Comparison of ENCODE assay signal across 8 cellular contexts in the genomic region with DNA sequence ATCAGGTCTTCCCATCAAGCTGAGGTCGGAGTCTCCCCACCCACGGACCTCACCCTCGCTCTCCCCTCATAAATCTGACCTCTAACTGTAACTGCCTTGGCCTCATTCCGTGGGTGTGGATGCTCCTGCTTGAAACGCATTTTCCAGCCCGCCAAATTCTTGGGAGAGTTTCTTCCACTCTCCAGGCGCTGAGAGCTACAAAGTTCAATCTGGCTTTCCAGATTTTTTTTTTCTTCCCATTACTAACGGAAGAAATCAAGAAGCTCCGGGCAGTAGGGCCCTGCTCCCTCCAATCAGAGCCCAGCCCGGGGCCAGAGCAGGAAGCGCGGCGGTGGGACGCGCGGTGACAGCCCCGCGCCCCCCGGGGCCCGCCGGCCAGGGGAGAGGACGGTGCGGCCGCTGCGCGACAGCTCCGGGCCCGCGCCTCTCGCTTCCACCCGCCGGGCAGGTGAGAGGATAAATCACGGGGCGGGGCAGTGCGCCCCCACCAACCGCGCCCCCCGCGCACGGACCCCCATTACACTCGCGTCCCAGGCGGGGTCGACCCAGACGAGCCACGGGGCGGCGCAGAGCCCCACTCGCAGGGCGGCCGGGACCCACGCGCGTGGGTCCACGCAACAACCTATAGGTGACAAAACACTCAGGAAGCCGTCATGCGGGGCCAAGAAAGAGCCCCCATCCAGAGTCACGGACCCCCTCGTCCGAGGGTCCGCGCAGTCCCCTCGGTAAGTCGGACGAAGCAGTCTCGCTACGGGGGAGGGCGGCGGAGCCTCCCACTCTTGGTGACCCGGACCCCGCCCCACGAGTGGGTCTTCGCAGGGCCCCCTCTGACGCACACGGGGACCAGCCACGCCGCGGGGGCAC. TPM values are rescaled to one million over a fixed set of nuclear protein-coding genes. Genes with fewer than 3 reads are reported as not detected.
DNase-seq lines count a peak whose midpoint lies in the region; ATAC-seq and TF ChIP-seq lines count a peak whose summit lies in the region.

No MANE protein-coding gene starts in this region.

- H3K9me3 ChIP-seq in ectodermal cell (ENCODE audit: control insufficient read depth, low read length) (no peaks in the 10 kb centered on the region), lung (ENCODE audit: control insufficient read depth in 2 of 2, insufficient read depth in 1 of 2, low read length in 1 of 2) (no peaks in the 10 kb centered on the region), tibial nerve (peaks cover 0 to under 1% (median 0%) of the 10 kb centered on the region in 4 donors)

- ATAC-seq in lung (ENCODE audit: insufficient read depth, low FRiP score) (no peak), HG03457 (IDR thresholded peaks at IDR 0.05; ENCODE audit: unreplicated experiment) (no peak), HG03469 (IDR thresholded peaks at IDR 0.05; ENCODE audit: unreplicated experiment) (no peak)

- TF ChIP-seq EP300 in tibial nerve (IDR thresholded peaks at IDR 0.05), result no peak

- H3K36me3 ChIP-seq in ectodermal cell (ENCODE audit: control insufficient read depth, insufficient read depth, low read length) (no peaks in the 10 kb centered on the region), lung (ENCODE audit: control insufficient read depth in 2 of 2, insufficient read depth in 2 of 2, low read length in 2 of 2) (no peaks in the 10 kb centered on the region), tibial nerve (peaks cover 0 to 9% (median 0%) of the 10 kb centered on the region in 3 donors)

- peak; percentile 9 for DNase-seq in T-helper 22 cell (ENCODE audit: low read depth)
- no peak for DNase-seq in lung (ENCODE audit: low spot score)
- peak in 1 of 2 donors; percentile 17 for DNase-seq in tibial nerve (ENCODE audit: low spot score in 2 of 2)
- no peak for DNase-seq in OCI-M1 (lab: John Stamatoyannopoulos, UW)

- no peak overlapping the region for H3K27ac ChIP-seq in ectodermal cell (ENCODE audit: insufficient read depth, low read depth, low read length, poor library complexity, severe bottlenecking)
- H3K27ac ChIP-seq in lung (ENCODE audit: low read depth in 1 of 2, low read length in 1 of 2), result peak overlapping the region; percentile 72 to 96
- peak overlapping the region; percentile 85 to 96 (median 92) for H3K27ac ChIP-seq in tibial nerve

- WGBS in ectodermal cell, 2 experiments, result 2% methylated on average over 78 of the region's 78 CpGs
- 2 to 3% methylated on average over 68 to 78 of the region's 78 CpGs for WGBS in lung, 2 donors
- WGBS in tibial nerve, 2 donors, result 1% methylated on average over 39 to 60 of the region's 78 CpGs

- H3K4me1 ChIP-seq in ectodermal cell (ENCODE audit: control insufficient read depth, insufficient read depth, low read length) (peaks cover 7% of the 10 kb centered on the region), lung (ENCODE audit: control insufficient read depth in 2 of 2, insufficient read depth in 2 of 2, low read length in 2 of 2) (peaks cover 0 to 7% of the 10 kb centered on the region in 2 donors), tibial nerve (peaks cover 0 to 56% (median 2%) of the 10 kb centered on the region in 4 donors)

- TF ChIP-seq CTCF in lung (IDR thresholded peaks at IDR 0.05; ENCODE audit: control extremely low read depth, extremely low read depth), result no peak
- TF ChIP-seq CTCF in tibial nerve (IDR thresholded peaks at IDR 0.05), result peak in 2 of 5 experiments; percentile 6 to 8

- peak in 1 of 2 donors; percentile 27 for TF ChIP-seq POLR2A in tibial nerve (IDR thresholded peaks at IDR 0.05)

- H3K27me3 ChIP-seq in ectodermal cell (ENCODE audit: control insufficient read depth, insufficient read depth, low read length, poor library complexity, severe bottlenecking), result peaks cover 18% of the 10 kb centered on the region
- no peaks in the 10 kb centered on the region for H3K27me3 ChIP-seq in lung (ENCODE audit: control insufficient read depth, insufficient read depth)
- H3K27me3 ChIP-seq in tibial nerve, result no peaks in the 10 kb centered on the region

- H3K4me3 ChIP-seq in GM08714 (ENCODE audit: low read length) (peak overlapping the region; percentile 70; the same call in 1 of the 2 replicates), ectodermal cell (ENCODE audit: insufficient read depth, low read depth, low read length) (peak overlapping the region; percentile 83), lung (peak overlapping the region; percentile 89), tibial nerve (peak overlapping the region; percentile 83 to 96 (median 89))

RNA-seq across cellular contexts. Expression of gene AFAP1, which starts 0.9 kb away (rescaled TPM):
- 11.8 TPM for polyA plus RNA-seq in ectodermal cell (2013, experiment 1 of 4)
- polyA plus RNA-seq in ectodermal cell (2013, experiment 2 of 4), result 12.1 TPM
- polyA plus RNA-seq in ectodermal cell (2013, experiment 3 of 4), result 9.4 TPM
- 10.2 TPM for polyA plus RNA-seq in ectodermal cell (2013, experiment 4 of 4)
- 10 to 100 TPM; 17.4 to 34.1 TPM for total RNA-seq in lung
- polyA plus RNA-seq in lung, result 1 to 10 TPM; 5.3 to 7.1 TPM
- total RNA-seq in tibial nerve, result 10 to 100 TPM; 23.2 to 34.9 (median 32.1) TPM
